In genomic region chr18:47149457-47150028, GRCh38 we compare ENCODE assay signal across 8 cellular contexts. TPM values are rescaled to one million over a fixed set of nuclear protein-coding genes. Genes with fewer than 3 reads are reported as not detected.
A peak's percentile ranks its signal among the peaks of the same experiment; 100 is the strongest.
DNase-seq lines count a peak whose midpoint lies in the region; ATAC-seq and TF ChIP-seq lines count a peak whose summit lies in the region.

No MANE protein-coding gene starts in this region.

- no peaks in the 10 kb centered on the region for H3K27me3 ChIP-seq in NT2/D1 (ENCODE audit: insufficient read depth, insufficient read length)
- no peaks in the 10 kb centered on the region for H3K27me3 ChIP-seq in vagina

- H3K9me3 ChIP-seq in NT2/D1 (ENCODE audit: insufficient read depth, low read length) (no peaks in the 10 kb centered on the region), vagina (no peaks in the 10 kb centered on the region)

- H3K4me3 ChIP-seq in NT2/D1 (ENCODE audit: insufficient read length, low read depth) (peak overlapping the region; percentile 76), coronary artery (peak overlapping the region; percentile 95), vagina (peak overlapping the region; percentile 62 to 67)

- ATAC-seq in GM18498 (IDR thresholded peaks at IDR 0.05; ENCODE audit: unreplicated experiment) = peak; percentile 1

- H3K27ac ChIP-seq in coronary artery (peak overlapping the region; percentile 78 to 98), vagina (peak overlapping the region; percentile 74)

- DNase-seq in NT2/D1 (ENCODE audit: low read depth, low spot score) (no peak), coronary artery (ENCODE audit: low spot score) (no peak), mesothelial cell of epicardium (ENCODE audit: low spot score in 2 of 2, unreplicated experiment in 2 of 2) (peak in 1 of 2 experiments; percentile 39), vagina (ENCODE audit: extremely low spot score in 2 of 2) (no peak), epidermal melanocyte (ENCODE audit: insufficient read length, low spot score) (no peak), dedifferentiated amniotic fluid mesenchymal stem cell (ENCODE audit: extremely low spot score) (no peak), NCI-H2107 treated with DMSO at 0.1 percent for 48 hours (lab: John Stamatoyannopoulos, UW; ENCODE audit: unreplicated experiment) (no peak)

- no peak for TF ChIP-seq POLR2A in vagina (IDR thresholded peaks at IDR 0.05)

- no peak for TF ChIP-seq CTCF in coronary artery (IDR thresholded peaks at IDR 0.05)
- TF ChIP-seq CTCF in mesothelial cell of epicardium (IDR thresholded peaks at IDR 0.05; ENCODE audit: unreplicated experiment) = no peak
- no peak for TF ChIP-seq CTCF in vagina (IDR thresholded peaks at IDR 0.05)

- peak overlapping the region; percentile 83 for H3K9ac ChIP-seq in NT2/D1 (ENCODE audit: insufficient read length, low read depth)

- H3K4me1 Mint-ChIP-seq in mesothelial cell of epicardium = peaks cover 25% of the 10 kb centered on the region

- no peaks in the 10 kb centered on the region for H3K9me3 Mint-ChIP-seq in mesothelial cell of epicardium

- intact Hi-C loops in vagina (cut with DNase I) = no loop called here

- H3K27me3 Mint-ChIP-seq in mesothelial cell of epicardium (ENCODE audit: low read depth) = no peaks in the 10 kb centered on the region

- peak overlapping the region; percentile 99 for H3K27ac Mint-ChIP-seq in mesothelial cell of epicardium

- peak overlapping the region; percentile 89 for H3K4me3 Mint-ChIP-seq in mesothelial cell of epicardium

- peaks cover 12% of the 10 kb centered on the region for H3K36me3 ChIP-seq in NT2/D1 (ENCODE audit: insufficient read depth, insufficient read length, low read length)
- peaks cover 0 to 12% of the 10 kb centered on the region in 2 donors for H3K36me3 ChIP-seq in vagina

- peaks cover 5% of the 10 kb centered on the region for H3K36me3 Mint-ChIP-seq in mesothelial cell of epicardium

- H3K4me1 ChIP-seq in NT2/D1 (ENCODE audit: insufficient read depth, insufficient read length) = peaks cover 3% of the 10 kb centered on the region
- H3K4me1 ChIP-seq in vagina = peaks cover 31% of the 10 kb centered on the region

RNA-seq across cellular contexts. Expression of gene HDHD2, which starts 0.8 kb away (rescaled TPM):
- total RNA-seq in mesothelial cell of epicardium (40.1 to 44.0 TPM (median 41.0 TPM) in 3 replicates), vagina (17.2 TPM)

RNA-seq across cellular contexts. Expression of gene IER3IP1, which starts 26.6 kb away (rescaled TPM):
- total RNA-seq in mesothelial cell of epicardium = 11.0 to 12.0 TPM (median 11.7 TPM) in 3 replicates
- total RNA-seq in vagina = 6.4 TPM
